Comparison of ENCODE assay signal across 1 cellular context in genomic region chrX:75968293-75968692, GRCh38.
TF ChIP-seq lines count a peak whose summit lies in the region.

No MANE protein-coding gene starts in this region.

TF ChIP-seq in GM12878, 131 proteins besides CTCF, POLR2A, EP300 and RAD21:
- TF ChIP-seq TBL1XR1 (IDR thresholded peaks at IDR 0.05; ENCODE audit: low read depth, low read length) = no peak
- TF ChIP-seq ZNF24 (IDR thresholded peaks at IDR 0.05) = no peak
- TF ChIP-seq ZNF207 (IDR thresholded peaks at IDR 0.05; ENCODE audit: borderline replicate concordance) = no peak
- TF ChIP-seq, protein P1, sequence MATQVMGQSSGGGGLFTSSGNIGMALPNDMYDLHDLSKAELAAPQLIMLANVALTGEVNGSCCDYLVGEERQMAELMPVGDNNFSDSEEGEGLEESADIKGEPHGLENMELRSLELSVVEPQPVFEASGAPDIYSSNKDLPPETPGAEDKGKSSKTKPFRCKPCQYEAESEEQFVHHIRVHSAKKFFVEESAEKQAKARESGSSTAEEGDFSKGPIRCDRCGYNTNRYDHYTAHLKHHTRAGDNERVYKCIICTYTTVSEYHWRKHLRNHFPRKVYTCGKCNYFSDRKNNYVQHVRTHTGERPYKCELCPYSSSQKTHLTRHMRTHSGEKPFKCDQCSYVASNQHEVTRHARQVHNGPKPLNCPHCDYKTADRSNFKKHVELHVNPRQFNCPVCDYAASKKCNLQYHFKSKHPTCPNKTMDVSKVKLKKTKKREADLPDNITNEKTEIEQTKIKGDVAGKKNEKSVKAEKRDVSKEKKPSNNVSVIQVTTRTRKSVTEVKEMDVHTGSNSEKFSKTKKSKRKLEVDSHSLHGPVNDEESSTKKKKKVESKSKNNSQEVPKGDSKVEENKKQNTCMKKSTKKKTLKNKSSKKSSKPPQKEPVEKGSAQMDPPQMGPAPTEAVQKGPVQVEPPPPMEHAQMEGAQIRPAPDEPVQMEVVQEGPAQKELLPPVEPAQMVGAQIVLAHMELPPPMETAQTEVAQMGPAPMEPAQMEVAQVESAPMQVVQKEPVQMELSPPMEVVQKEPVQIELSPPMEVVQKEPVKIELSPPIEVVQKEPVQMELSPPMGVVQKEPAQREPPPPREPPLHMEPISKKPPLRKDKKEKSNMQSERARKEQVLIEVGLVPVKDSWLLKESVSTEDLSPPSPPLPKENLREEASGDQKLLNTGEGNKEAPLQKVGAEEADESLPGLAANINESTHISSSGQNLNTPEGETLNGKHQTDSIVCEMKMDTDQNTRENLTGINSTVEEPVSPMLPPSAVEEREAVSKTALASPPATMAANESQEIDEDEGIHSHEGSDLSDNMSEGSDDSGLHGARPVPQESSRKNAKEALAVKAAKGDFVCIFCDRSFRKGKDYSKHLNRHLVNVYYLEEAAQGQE (IDR thresholded peaks at IDR 0.05; ENCODE audit: low read depth, low read length) = no peak
- TF ChIP-seq BRCA1 (IDR thresholded peaks at IDR 0.05; ENCODE audit: low read depth, low read length) = no peak
- no peak for TF ChIP-seq SKIL (IDR thresholded peaks at IDR 0.05; ENCODE audit: low read depth, poor library complexity, severe bottlenecking)
- TF ChIP-seq NFIC (IDR thresholded peaks at IDR 0.05; ENCODE audit: low read depth, low read length) = no peak
- TF ChIP-seq STAT3 (IDR thresholded peaks at IDR 0.05; ENCODE audit: low read depth, low read length) = no peak
- TF ChIP-seq ZNF687 (IDR thresholded peaks at IDR 0.05) = no peak
- TF ChIP-seq NR2F1 (conservative IDR thresholded peaks at IDR 0.05) = no peak
- TF ChIP-seq SREBF1 (IDR thresholded peaks at IDR 0.05; ENCODE audit: low read length) = no peak
- no peak for TF ChIP-seq SMC3 (IDR thresholded peaks at IDR 0.05; ENCODE audit: borderline replicate concordance, low read length)
- no peak for TF ChIP-seq ETV6 (conservative IDR thresholded peaks at IDR 0.05 in 1 of 2, IDR thresholded peaks at IDR 0.05 in 1 of 2; ENCODE audit: borderline replicate concordance in 1 of 2, low read depth in 1 of 2)
- TF ChIP-seq SMAD5 (IDR thresholded peaks at IDR 0.05; ENCODE audit: low read depth) = no peak
- no peak for TF ChIP-seq RELB (IDR thresholded peaks at IDR 0.05; ENCODE audit: low read depth)
- no peak for TF ChIP-seq DPF2 (IDR thresholded peaks at IDR 0.05)
- no peak for TF ChIP-seq BACH1 (IDR thresholded peaks at IDR 0.05; ENCODE audit: borderline replicate concordance)
- TF ChIP-seq IRF5 (IDR thresholded peaks at IDR 0.05; ENCODE audit: borderline replicate concordance) = no peak
- TF ChIP-seq HDAC6 (IDR thresholded peaks at IDR 0.05; ENCODE audit: unreplicated experiment) = no peak
- TF ChIP-seq FOXK2 (IDR thresholded peaks at IDR 0.05) = no peak
